In genomic region chr6:109139109-109139508, GRCh38 we compare ENCODE assay signal across 1 cellular context.
A peak's percentile ranks its signal among the peaks of the same experiment; 100 is the strongest.
TF ChIP-seq lines count a peak whose summit lies in the region.

No MANE protein-coding gene starts in this region.

TF ChIP-seq in IMR-90, 13 proteins besides CTCF, POLR2A, EP300 and RAD21 (continued from another document):
- TF ChIP-seq MAFK (IDR thresholded peaks at IDR 0.05; ENCODE audit: low read depth, low read length) (no peak), NFE2L2 (IDR thresholded peaks at IDR 0.05; ENCODE audit: low read depth, low read length) (no peak), CEBPB (IDR thresholded peaks at IDR 0.05; ENCODE audit: low read depth, low read length) (peak; percentile 56; the same call in 1 of the 2 replicates)
- TF ChIP-seq, protein P1, sequence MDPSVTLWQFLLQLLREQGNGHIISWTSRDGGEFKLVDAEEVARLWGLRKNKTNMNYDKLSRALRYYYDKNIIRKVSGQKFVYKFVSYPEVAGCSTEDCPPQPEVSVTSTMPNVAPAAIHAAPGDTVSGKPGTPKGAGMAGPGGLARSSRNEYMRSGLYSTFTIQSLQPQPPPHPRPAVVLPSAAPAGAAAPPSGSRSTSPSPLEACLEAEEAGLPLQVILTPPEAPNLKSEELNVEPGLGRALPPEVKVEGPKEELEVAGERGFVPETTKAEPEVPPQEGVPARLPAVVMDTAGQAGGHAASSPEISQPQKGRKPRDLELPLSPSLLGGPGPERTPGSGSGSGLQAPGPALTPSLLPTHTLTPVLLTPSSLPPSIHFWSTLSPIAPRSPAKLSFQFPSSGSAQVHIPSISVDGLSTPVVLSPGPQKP (IDR thresholded peaks at IDR 0.05; ENCODE audit: borderline replicate concordance, low read depth, low read length) = no peak
